Comparison of ENCODE assay signal across 11 cellular contexts in the genomic region with DNA sequence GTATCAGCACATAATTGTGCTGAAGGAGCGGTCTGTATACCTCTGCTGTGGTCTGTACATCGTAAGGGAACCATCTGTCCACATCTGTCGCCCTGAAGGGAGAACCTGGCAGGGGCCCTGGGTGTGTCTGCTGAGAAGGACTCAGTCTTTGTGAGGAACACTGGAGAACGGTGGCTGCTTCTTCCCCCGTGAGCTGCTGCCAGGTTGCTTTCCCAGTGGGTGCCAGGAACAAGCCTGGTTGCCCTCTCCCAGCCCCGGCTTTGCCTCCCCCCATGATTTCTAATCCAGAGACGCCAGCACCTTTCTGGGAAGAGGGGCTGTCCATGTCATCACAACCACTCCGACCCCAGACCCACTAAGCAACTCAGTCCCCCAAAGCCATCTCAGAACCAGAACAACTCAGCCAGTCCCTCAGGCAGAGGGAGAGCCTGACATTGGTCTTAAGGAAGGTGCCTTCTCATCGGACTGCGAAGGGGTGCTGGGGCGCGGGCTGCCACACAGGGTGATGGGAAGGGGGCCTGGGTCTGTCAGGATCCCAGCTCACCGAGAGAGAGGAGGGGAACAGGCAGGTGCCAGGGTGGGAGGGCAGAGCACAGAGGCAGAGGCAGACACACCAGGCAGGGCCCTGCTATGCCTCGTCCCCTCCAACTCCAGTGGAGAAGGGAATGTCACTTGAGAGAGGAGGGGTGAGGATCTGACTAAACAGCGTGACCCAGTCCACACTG. TPM values are rescaled to one million over a fixed set of nuclear protein-coding genes. Genes with fewer than 3 reads are reported as not detected.
DNase-seq lines count a peak whose midpoint lies in the region; ATAC-seq and TF ChIP-seq lines count a peak whose summit lies in the region.
"Had no signal": no experiment of that assay in that cellular context is flagged by ENCODE, and none has a peak within 500 bp of the region (broad histone marks: within the 10 kb centered on the region; RNA-seq: fewer than 3 reads in every experiment).

No MANE protein-coding gene starts in this region.

- no peak overlapping the region for H2AFZ ChIP-seq in IMR-90 (replicated peaks; ENCODE audit: low read length, poor library complexity)

- peaks cover 15% of the 10 kb centered on the region for H3K9me1 ChIP-seq in IMR-90 (ENCODE audit: insufficient read depth, low read length)

- H3K4me3 Mint-ChIP-seq in MCF 10A (ENCODE audit: unreplicated experiment): no peak overlapping the region
- H3K4me3 Mint-ChIP-seq in natural killer cell treated with Interleukin-12 subunit alpha and Interleukin-12 subunit beta and Interleukin-15 and Interleukin-18, amount 100 ng/mL, for 72 hours: peak overlapping the region; percentile 34

- H3K9me3 Mint-ChIP-seq in MCF 10A (ENCODE audit: unreplicated experiment): no peaks in the 10 kb centered on the region
- no peaks in the 10 kb centered on the region for H3K9me3 Mint-ChIP-seq in natural killer cell treated with Interleukin-12 subunit alpha and Interleukin-12 subunit beta and Interleukin-15 and Interleukin-18, amount 100 ng/mL, for 72 hours

- H3K4me3 ChIP-seq in BLaER1 treated with 17β-estradiol and CSF1 and Interleukin-3, amounts not matched to agents 10 nM and 100 nM: peak overlapping the region in 6 of 10 experiments; percentile 1 to 52 (median 30); a peak in 9 of 20 replicates
- H3K4me3 ChIP-seq in IMR-90 (ENCODE audit: insufficient read depth, low read depth, low read length): no peak overlapping the region
- H3K4me3 ChIP-seq: SJCRH30 had no signal

- no peak for TF ChIP-seq POLR2A in IMR-90 (IDR thresholded peaks at IDR 0.05; ENCODE audit: low read depth, low read length)

- peak overlapping the region; percentile 80 for H3K27ac Mint-ChIP-seq in MCF 10A (ENCODE audit: low read depth, unreplicated experiment)
- H3K27ac Mint-ChIP-seq in natural killer cell treated with Interleukin-12 subunit alpha and Interleukin-12 subunit beta and Interleukin-15 and Interleukin-18, amount 100 ng/mL, for 72 hours: peak overlapping the region; percentile 78 to 95

- peak overlapping the region; percentile 21; the same call in 1 of the 2 replicates for H4K91ac ChIP-seq in IMR-90 (ENCODE audit: insufficient read depth, low read depth, low read length)

- H3K36me3 ChIP-seq in BLaER1 treated with 17β-estradiol and CSF1 and Interleukin-3, amounts not matched to agents 10 nM and 100 nM: no peaks in the 10 kb centered on the region
- H3K36me3 ChIP-seq in IMR-90 (ENCODE audit: control insufficient read depth, insufficient read depth, low read length): no peaks in the 10 kb centered on the region
- H3K36me3 ChIP-seq: SJCRH30 had no signal

- peak overlapping the region; percentile 87 to 100 (median 99) for H3K4me2 ChIP-seq in BLaER1 treated with 17β-estradiol and CSF1 and Interleukin-3, amounts not matched to agents 10 nM and 100 nM
- H3K4me2 ChIP-seq in IMR-90 (ENCODE audit: low read depth, low read length): no peak overlapping the region

- CTCF ChIA-PET in IMR-90 (lab: Yijun Ruan, JAX) (interaction anchor here (0.9 kb wide), 1 partner anchor 15 kb away, joined by 3 read pairs; no protein-coding TSS in a partner anchor), MCF 10A (lab: Yijun Ruan, JAX) (interaction anchor here (1.4 to 5.6 kb wide), 2 partner anchors 14 to 39 kb away, joined by 6 to 53 read pairs; no protein-coding TSS in a partner anchor)

- in situ Hi-C loops in IMR-90 (cut with MboI; ENCODE audit: low sequenced_read_pairs): loop anchor here (5.0 kb wide), 1 partner anchor 38 kb away; no protein-coding TSS in a partner anchor

- no peak overlapping the region for H4K5ac ChIP-seq in IMR-90 (ENCODE audit: low read depth, low read length)

- peaks cover 0 to 9% (median under 1%) of the 10 kb centered on the region in 11 experiments; a peak in 6 of 22 replicates for H4K20me1 ChIP-seq in BLaER1 treated with 17β-estradiol and CSF1 and Interleukin-3, amounts not matched to agents 10 nM and 100 nM
- H4K20me1 ChIP-seq in IMR-90 (ENCODE audit: insufficient read depth, low read length): peaks cover 9% of the 10 kb centered on the region; the same call in 1 of the 2 replicates

- H3K14ac ChIP-seq in IMR-90 (replicated peaks; ENCODE audit: low read depth, low read length): 0 out of 2 replicates have a peak overlapping the region, but pooled peaks have one; percentile 45

- no peak overlapping the region for H3K56ac ChIP-seq in IMR-90 (ENCODE audit: extremely low read depth, insufficient read depth, low read length)

- POLR2A ChIA-PET in IMR-90 (lab: Charles Lee; ENCODE audit: unreplicated experiment) (no interaction called here), MCF 10A (lab: Yijun Ruan, JAX) (interaction anchor here (0.6 to 11.2 kb wide), 5 partner anchors 7 to 622 kb away, joined by 3 to 254 read pairs (median 3); a partner anchor contains a TSS)

- no peak overlapping the region for H3K18ac ChIP-seq in IMR-90 (ENCODE audit: low read depth, low read length)

- dilution Hi-C loops in IMR-90 (cut with HindIII; ENCODE audit: low sequenced_read_pairs, unreplicated experiment): no loop called here

- no peaks in the 10 kb centered on the region for H3K27me3 Mint-ChIP-seq in MCF 10A (ENCODE audit: insufficient read depth, unreplicated experiment)
- H3K27me3 Mint-ChIP-seq in natural killer cell treated with Interleukin-12 subunit alpha and Interleukin-12 subunit beta and Interleukin-15 and Interleukin-18, amount 100 ng/mL, for 72 hours: no peaks in the 10 kb centered on the region

- intact Hi-C loops in IMR-90 (cut with micrococcal nuclease): no loop called here
- intact Hi-C loops in MCF 10A (cut with micrococcal nuclease): no loop called here

- peak overlapping the region in 1 of 2 experiments; percentile 75; a peak in 1 of 4 replicates for H4K8ac ChIP-seq in IMR-90 (ENCODE audit: low read depth in 2 of 2, low read length in 2 of 2)

- H2BK120ac ChIP-seq in IMR-90 (ENCODE audit: low read depth, low read length): no peak overlapping the region

- H3K9ac ChIP-seq in BLaER1 treated with 17β-estradiol and CSF1 and Interleukin-3, amounts not matched to agents 10 nM and 100 nM: peak overlapping the region; percentile 63 to 77 (median 69); a peak in 21 of 22 replicates
- H3K9ac ChIP-seq in IMR-90 (ENCODE audit: low read depth, low read length): no peak overlapping the region

- H3K27ac ChIP-seq in BLaER1 treated with 17β-estradiol and CSF1 and Interleukin-3, amounts not matched to agents 10 nM and 100 nM: peak overlapping the region; percentile 74 to 91 (median 88)
- H3K27ac ChIP-seq in IMR-90 (ENCODE audit: insufficient read depth, low read length): no peak overlapping the region
- H3K27ac ChIP-seq: SJCRH30 had no signal

- H3K79me1 ChIP-seq in IMR-90 (ENCODE audit: low read depth in 1 of 2, low read length in 2 of 2): peaks cover 9 to 52% of the 10 kb centered on the region in 2 experiments; a peak in 3 of 4 replicates

- 88% methylated on average over 5 of the region's 15 CpGs; no CpG with 5 or more reads in 1 of the 2 experiments for WGBS in IMR-90 (ENCODE audit: extremely low coverage in 2 of 2, insufficient read length in 1 of 2), 2 experiments

- ATAC-seq in IMR-90 (ENCODE audit: low read depth) (no peak), HG03342 (IDR thresholded peaks at IDR 0.05; ENCODE audit: unreplicated experiment) (no peak), HG02852 (IDR thresholded peaks at IDR 0.05; ENCODE audit: unreplicated experiment) (no peak)
- ATAC-seq in natural killer cell treated with Interleukin-12 subunit alpha and Interleukin-12 subunit beta and Interleukin-15 and Interleukin-18, amount 100 ng/mL, for 72 hours: no peak
- ATAC-seq: HCT116 had no signal

- peak overlapping the region; percentile 56; the same call in 1 of the 2 replicates for H3K23ac ChIP-seq in IMR-90 (ENCODE audit: low read depth, low read length)

- H2AK5ac ChIP-seq in IMR-90 (ENCODE audit: low read depth, low read length): peak overlapping the region; percentile 55; the same call in 1 of the 2 replicates

- H3K4me1 ChIP-seq in BLaER1 treated with 17β-estradiol and CSF1 and Interleukin-3, amounts not matched to agents 10 nM and 100 nM: peaks cover 86 to 98% (median 90%) of the 10 kb centered on the region in 10 experiments
- H3K4me1 ChIP-seq in IMR-90 (ENCODE audit: control insufficient read depth, insufficient read depth, low read length): peaks cover 25% of the 10 kb centered on the region

- H3K27me3 ChIP-seq in BLaER1 treated with 17β-estradiol and CSF1 and Interleukin-3, amounts not matched to agents 10 nM and 100 nM: no peaks in the 10 kb centered on the region
- H3K27me3 ChIP-seq in IMR-90 (ENCODE audit: control insufficient read depth, insufficient read depth, low read length): no peaks in the 10 kb centered on the region
- H3K27me3 ChIP-seq: SJCRH30 had no signal

- no TSS peak for BruUV-seq in IMR-90 (replicated peaks; lab: Mats Ljungman, UMichigan)
- BruUV-seq in MCF 10A (replicated peaks; lab: Mats Ljungman, UMichigan): no TSS peak

- peaks cover 7% of the 10 kb centered on the region for H3K36me3 Mint-ChIP-seq in MCF 10A (ENCODE audit: insufficient read depth, unreplicated experiment)
- H3K36me3 Mint-ChIP-seq in natural killer cell treated with Interleukin-12 subunit alpha and Interleukin-12 subunit beta and Interleukin-15 and Interleukin-18, amount 100 ng/mL, for 72 hours: no peaks in the 10 kb centered on the region

- H2AK9ac ChIP-seq in IMR-90 (replicated peaks; ENCODE audit: low read depth, low read length, poor library complexity): peak overlapping the region; percentile 9

- H2BK15ac ChIP-seq in IMR-90 (ENCODE audit: low read depth, low read length): no peak overlapping the region

- H3K9me3 ChIP-seq in BLaER1 treated with 17β-estradiol and CSF1 and Interleukin-3, amounts not matched to agents 10 nM and 100 nM (replicated peaks in 1 of 11): no peaks in the 10 kb centered on the region
- no peaks in the 10 kb centered on the region for H3K9me3 ChIP-seq in IMR-90 (ENCODE audit: control insufficient read depth, insufficient read depth, low read length)
- H3K9me3 ChIP-seq: SJCRH30 had no signal

- H3K4ac ChIP-seq in IMR-90 (ENCODE audit: low read depth, low read length): peak overlapping the region; percentile 73

- no peak for TF ChIP-seq CTCF in IMR-90 (conservative IDR thresholded peaks at IDR 0.05; ENCODE audit: low read depth, low read length)
- TF ChIP-seq CTCF in MCF 10A (IDR thresholded peaks at IDR 0.05; ENCODE audit: unreplicated experiment): no peak

- H2BK20ac ChIP-seq in IMR-90 (ENCODE audit: low read depth, low read length): no peak overlapping the region; the same call in 1 of the 2 replicates

- DNase-seq in IMR-90: no peak
- DNase-seq in MCF 10A (ENCODE audit: unreplicated experiment): no peak
- no peak for DNase-seq in natural killer cell treated with Interleukin-12 subunit alpha and Interleukin-12 subunit beta and Interleukin-15 and Interleukin-18, amount 100 ng/mL, for 72 hours (ENCODE audit: low spot score)
- no peak for DNase-seq in kidney tubule cell (ENCODE audit: low spot score)
- no peak for DNase-seq in AML-193 (lab: John Stamatoyannopoulos, UW)
- DNase-seq: NCI-H446 treated with DMSO at 0.1 percent for 48 hours had no signal

- H2BK5ac ChIP-seq in IMR-90 (ENCODE audit: low read depth, low read length, poor library complexity, severe bottlenecking): no peak overlapping the region

- TF ChIP-seq RAD21 in IMR-90 (IDR thresholded peaks at IDR 0.05; ENCODE audit: low read length): no peak

- H3K4me1 Mint-ChIP-seq in MCF 10A (ENCODE audit: insufficient read depth, unreplicated experiment): peaks cover 50% of the 10 kb centered on the region
- H3K4me1 Mint-ChIP-seq in natural killer cell treated with Interleukin-12 subunit alpha and Interleukin-12 subunit beta and Interleukin-15 and Interleukin-18, amount 100 ng/mL, for 72 hours (ENCODE audit: low read depth in 2 of 2): peaks cover 57 to 59% of the 10 kb centered on the region in 2 donors

RNA-seq across cellular contexts. Expression of a gene that starts 8.5 kb away (rescaled TPM):
- total RNA-seq in IMR-90 (2012; rRNA removed): 2.2 TPM in 2 replicates
- 13.4 and 13.8 TPM in 2 replicates for polyA plus RNA-seq in IMR-90 (2012; rRNA removed)
- 10.2 and 10.5 TPM in 2 replicates for polyA plus RNA-seq in IMR-90 (2012; cell fraction: cytosol; rRNA removed)
- polyA plus RNA-seq in IMR-90 (2012; cell fraction: nucleus; rRNA removed; ENCODE audit: low replicate concordance): 86.5 and 180 TPM in 2 replicates
- total RNA-seq in MCF 10A (2022): 56.1 and 75.8 TPM in 2 replicates
- 100 to 1,000 TPM in 1 of 2 donors, 10 to 100 TPM in 1; 63.5 to 116 TPM for total RNA-seq in natural killer cell treated with Interleukin-12 subunit alpha and Interleukin-12 subunit beta and Interleukin-15 and Interleukin-18, amount 100 ng/mL, for 72 hours

Comparison
In these comparisons a context has a peak if more than half of its experiments do, and no peak if none do; other contexts are left out.
1. RNA of a gene that starts 8.5 kb away (total RNA-seq): 63.5 to 116 TPM in natural killer cell treated with Interleukin-12 subunit alpha and Interleukin-12 subunit beta and Interleukin-15 and Interleukin-18, amount 100 ng/mL, for 72 hours and 56.1 to 75.8 TPM in MCF 10A; 2.2 TPM in IMR-90; every median in the first group is over 10 times any median in the second.